15 cellular contexts compared by ENCODE assay signal in genomic region chr6:96196633-96197032, GRCh38.
"Had no signal": no experiment of that assay in that cellular context is flagged by ENCODE, and none has a peak within 500 bp of the region (broad histone marks: within the 10 kb centered on the region; RNA-seq: fewer than 3 reads in every experiment).

No MANE protein-coding gene starts in this region.

- H3K9me3 ChIP-seq: adrenal gland, esophagus muscularis mucosa, pancreas, sigmoid colon, testis had no signal

- H3K27ac ChIP-seq: adrenal gland, cardiac muscle cell, esophagus muscularis mucosa, pancreas, sigmoid colon, testis had no signal

- H3K4me1 ChIP-seq: adrenal gland, esophagus muscularis mucosa, pancreas, testis had no signal

- ATAC-seq: left colon; naive thymus-derived CD4-positive, alpha-beta T cell; pancreas; stimulated activated naive CD8-positive, alpha-beta T cell treated with anti-CD3 and anti-CD28 coated beads, Interleukin-15, amount 100 ng/mL, for 72 hours had no signal

- H3K36me3 ChIP-seq: adrenal gland, cardiac muscle cell, esophagus muscularis mucosa, pancreas, sigmoid colon had no signal

- H3K27me3 ChIP-seq: adrenal gland, cardiac muscle cell, esophagus muscularis mucosa, pancreas, sigmoid colon, testis had no signal

- H3K4me3 ChIP-seq: adrenal gland, cardiac muscle cell, esophagus muscularis mucosa, lung, pancreas, sigmoid colon, testis had no signal

- DNase-seq: activated CD4-positive, alpha-beta memory T cell treated with anti-CD3 and anti-CD28 coated beads, Interleukin-2, amount 10 ng/mL, durations not matched to agents 7 days and 5 days; activated CD4-positive, alpha-beta T cell treated with anti-CD3 and anti-CD28 coated beads for 4 hours; activated effector memory CD4-positive, alpha-beta T cell treated with anti-CD3 and anti-CD28 coated beads, Interleukin-2, amount 50 U/mL, for 16 hours; activated T-cell treated with anti-CD3 and anti-CD28 coated beads, Interleukin-2, amount 50 U/mL, for 24 hours; adrenal gland; left colon; naive thymus-derived CD4-positive, alpha-beta T cell; pancreas; sigmoid colon; stimulated activated CD4-positive, alpha-beta T cell treated with anti-CD3 and anti-CD28 coated beads, Interleukin-1b, Interleukin-23, amount 100 ng/mL, for 48 hours; stimulated activated naive CD8-positive, alpha-beta T cell treated with anti-CD3 and anti-CD28 coated beads, Interleukin-15, amount 100 ng/mL, for 72 hours; testis had no signal
